ENCODE assay signal across 8 cellular contexts in the genomic region with DNA sequence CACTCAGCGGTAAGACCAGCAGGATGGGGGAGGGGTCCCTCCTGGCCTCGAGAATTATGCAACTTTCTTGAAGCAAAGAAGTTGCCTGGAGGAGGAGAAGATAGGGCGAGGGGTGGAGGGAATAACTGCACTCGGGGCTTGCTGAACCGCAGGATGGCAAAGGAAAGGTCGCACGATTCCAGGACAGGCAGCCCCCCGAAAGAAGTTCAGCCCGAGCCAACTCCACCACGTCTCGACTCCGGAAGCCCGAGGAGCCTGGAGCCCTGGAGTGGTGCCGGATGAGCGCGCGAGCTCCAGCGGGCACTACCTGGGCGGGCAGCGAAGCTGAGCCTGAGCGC. TPM values are rescaled to one million over a fixed set of nuclear protein-coding genes. Genes with fewer than 3 reads are reported as not detected.
A peak's percentile ranks its signal among the peaks of the same experiment; 100 is the strongest.
DNase-seq lines count a peak whose midpoint lies in the region; ATAC-seq and TF ChIP-seq lines count a peak whose summit lies in the region.

No MANE protein-coding gene starts in this region.

- peaks cover 50% of the 10 kb centered on the region for H3K4me1 ChIP-seq in HUES6 (ENCODE audit: control insufficient read depth, insufficient read depth, low read length)
- peaks cover 12% of the 10 kb centered on the region for H3K4me1 ChIP-seq in body of pancreas

- DNase-seq in GM12865 (ENCODE audit: low read depth) (no peak), body of pancreas (peak; percentile 65 to 77 (median 70)), iris pigment epithelial cell (ENCODE audit: low read depth) (peak; percentile 75), GM19238 (ENCODE audit: insufficient read length, low spot score) (no peak), NCI-H524 treated with DMSO at 0.1 percent for 48 hours (lab: John Stamatoyannopoulos, UW) (no peak)
- no peak for DNase-seq in stimulated activated naive B cell treated with anti-CD40 and anti-IgM and Interleukin-4, amounts not matched to agents 10 μg/mL and 1 μg/mL and 100 μg/mL, for 72 hours
- no peak for DNase-seq in activated effector memory CD4-positive, alpha-beta T cell treated with anti-CD3 and anti-CD28 coated beads, Interleukin-2, amount 50 U/mL, for 16 hours

- peaks cover 22% of the 10 kb centered on the region for H3K36me3 ChIP-seq in HUES6 (ENCODE audit: control insufficient read depth, insufficient read depth, low read length)
- H3K36me3 ChIP-seq in body of pancreas (replicated peaks in 1 of 2; ENCODE audit: insufficient read depth in 1 of 2, low read depth in 2 of 2): no peaks in the 10 kb centered on the region

- H3K9ac ChIP-seq in HUES6 (ENCODE audit: low read length): peak overlapping the region; percentile 99

- H3K4me3 ChIP-seq in GM12865 (ENCODE audit: low read depth, low read length): peak overlapping the region; percentile 95
- H3K4me3 ChIP-seq in HUES6 (ENCODE audit: low read depth, low read length): peak overlapping the region; percentile 91
- peak overlapping the region; percentile 10 to 81 for H3K4me3 ChIP-seq in body of pancreas

- intact Hi-C loops in body of pancreas (cut with DNase I): no loop called here

- 0 to 1% methylated on average over 13 to 21 of the region's 21 CpGs for WGBS in body of pancreas, 2 donors

- TF ChIP-seq CTCF in GM12865 (IDR thresholded peaks at IDR 0.05; ENCODE audit: insufficient read depth, low read depth, low read length, missing control alignments): no peak
- TF ChIP-seq CTCF in body of pancreas (IDR thresholded peaks at IDR 0.05): no peak

- H3K27ac Mint-ChIP-seq in stimulated activated naive B cell treated with anti-CD40 and anti-IgM and Interleukin-4, amounts not matched to agents 10 μg/mL and 1 μg/mL and 100 μg/mL, for 72 hours: peak overlapping the region; percentile 0

- TF ChIP-seq POLR2A in body of pancreas (IDR thresholded peaks at IDR 0.05): no peak

- peaks cover 7 to 19% of the 10 kb centered on the region in 2 donors for H3K4me1 Mint-ChIP-seq in stimulated activated naive B cell treated with anti-CD40 and anti-IgM and Interleukin-4, amounts not matched to agents 10 μg/mL and 1 μg/mL and 100 μg/mL, for 72 hours

- peak; percentile 65 for ATAC-seq in body of pancreas
- ATAC-seq in stimulated activated naive B cell treated with anti-CD40 and anti-IgM and Interleukin-4, amounts not matched to agents 10 μg/mL and 1 μg/mL and 100 μg/mL, for 72 hours (replicated peaks): peak in 1 of 2 donors; percentile 1

- peaks cover 0 to 4% of the 10 kb centered on the region in 2 donors for H3K36me3 Mint-ChIP-seq in stimulated activated naive B cell treated with anti-CD40 and anti-IgM and Interleukin-4, amounts not matched to agents 10 μg/mL and 1 μg/mL and 100 μg/mL, for 72 hours

- no peaks in the 10 kb centered on the region for H3K27me3 ChIP-seq in HUES6 (ENCODE audit: control insufficient read depth, insufficient read depth, low read length)
- H3K27me3 ChIP-seq in body of pancreas: no peaks in the 10 kb centered on the region

- H3K9me3 ChIP-seq in HUES6 (ENCODE audit: control insufficient read depth, insufficient read depth, low read depth, low read length) (no peaks in the 10 kb centered on the region), body of pancreas (no peaks in the 10 kb centered on the region)

- H3K27ac ChIP-seq in HUES6 (ENCODE audit: low read depth, low read length) (peak overlapping the region; percentile 99), body of pancreas (peak overlapping the region; percentile 87 to 95 (median 92))

- no peaks in the 10 kb centered on the region for H3K9me3 Mint-ChIP-seq in stimulated activated naive B cell treated with anti-CD40 and anti-IgM and Interleukin-4, amounts not matched to agents 10 μg/mL and 1 μg/mL and 100 μg/mL, for 72 hours

- peaks cover 52 to 70% of the 10 kb centered on the region in 2 donors for H3K27me3 Mint-ChIP-seq in stimulated activated naive B cell treated with anti-CD40 and anti-IgM and Interleukin-4, amounts not matched to agents 10 μg/mL and 1 μg/mL and 100 μg/mL, for 72 hours

- peak overlapping the region; percentile 93 to 96 for H3K4me3 Mint-ChIP-seq in stimulated activated naive B cell treated with anti-CD40 and anti-IgM and Interleukin-4, amounts not matched to agents 10 μg/mL and 1 μg/mL and 100 μg/mL, for 72 hours

RNA-seq across cellular contexts. Expression of a gene that starts 0.4 kb away (rescaled TPM):
- total RNA-seq in body of pancreas: 10 to 100 TPM; 46.2 to 64.3 TPM

Comparison
In these comparisons a context has a peak if more than half of its experiments do, and no peak if none do; other contexts are left out.
1. DNase-seq: peak in body of pancreas (4 of 4) and iris pigment epithelial cell (single experiment); none in GM12865 (single experiment), stimulated activated naive B cell treated with anti-CD40 and anti-IgM and Interleukin-4, amounts not matched to agents 10 μg/mL and 1 μg/mL and 100 μg/mL, for 72 hours (single experiment), GM19238 (single experiment), activated effector memory CD4-positive, alpha-beta T cell treated with anti-CD3 and anti-CD28 coated beads, Interleukin-2, amount 50 U/mL, for 16 hours (single experiment) and NCI-H524 treated with DMSO at 0.1 percent for 48 hours (single experiment).
2. Peak in every context shown above with its lines, with median percentiles within 50 percentile points of each other: H3K4me3 ChIP-seq.